In genomic region chr19:50313812-50314536, GRCh38 we compare ENCODE assay signal across 2 cellular contexts.
TF ChIP-seq lines count a peak whose summit lies in the region.

No MANE protein-coding gene starts in this region.

TF ChIP-seq in HCT116, 20 proteins besides CTCF, POLR2A, EP300 and RAD21:
- TF ChIP-seq FOSL1 (IDR thresholded peaks at IDR 0.05; ENCODE audit: low read depth) (no peak), ELF1 (IDR thresholded peaks at IDR 0.05; ENCODE audit: borderline replicate concordance, low read depth) (no peak), REST (IDR thresholded peaks at IDR 0.05; ENCODE audit: low read depth) (no peak), ZBTB33 (IDR thresholded peaks at IDR 0.05; ENCODE audit: extremely low read depth, insufficient replicate concordance, low read length) (no peak), ZFX (IDR thresholded peaks at IDR 0.05) (no peak), JUND (IDR thresholded peaks at IDR 0.05) (no peak), POLR2AphosphoS5 (IDR thresholded peaks at IDR 0.05; ENCODE audit: low read depth, low read length) (no peak), TCF7L2 (IDR thresholded peaks at IDR 0.05; ENCODE audit: borderline replicate concordance, extremely low read depth, insufficient read depth, insufficient read length) (no peak), MAX (IDR thresholded peaks at IDR 0.05) (no peak), EGR1 (IDR thresholded peaks at IDR 0.05; ENCODE audit: low read depth) (no peak), YY1 (IDR thresholded peaks at IDR 0.05; ENCODE audit: extremely low read depth, insufficient replicate concordance, low read depth, low read length) (no peak), SP1 (IDR thresholded peaks at IDR 0.05; ENCODE audit: low read depth) (no peak), ATF3 (IDR thresholded peaks at IDR 0.05) (no peak), SIN3A (IDR thresholded peaks at IDR 0.05; ENCODE audit: low read depth) (no peak), CEBPB (IDR thresholded peaks at IDR 0.05; ENCODE audit: low read depth) (no peak), ZNF274 (IDR thresholded peaks at IDR 0.05; ENCODE audit: low read depth, low read length) (no peak)

TF ChIP-seq in HepG2, 621 proteins besides CTCF, POLR2A, EP300 and RAD21:
- no peak for TF ChIP-seq RFXAP (CRISPR knock-in tag; IDR thresholded peaks at IDR 0.05; ENCODE audit: borderline replicate concordance)
